18 cellular contexts compared by ENCODE assay signal in genomic region chr17:48522990-48523389, GRCh38.
DNase-seq lines count a peak whose midpoint lies in the region; ATAC-seq and TF ChIP-seq lines count a peak whose summit lies in the region.
"Had no signal": no experiment of that assay in that cellular context is flagged by ENCODE, and none has a peak within 500 bp of the region (broad histone marks: within the 10 kb centered on the region; RNA-seq: fewer than 3 reads in every experiment).

No MANE protein-coding gene starts in this region.

- TF ChIP-seq CTCF in DOHH2 (IDR thresholded peaks at IDR 0.05; ENCODE audit: low read depth, low read length, poor library complexity, severe bottlenecking) (peak; percentile 16), choroid plexus epithelial cell (conservative IDR thresholded peaks at IDR 0.05; ENCODE audit: low read depth, low read length) (peak; percentile 2), nephron (IDR thresholded peaks at IDR 0.05; ENCODE audit: unreplicated experiment in 3 of 3) (peak in 1 of 3 experiments; percentile 14)

- no peaks in the 10 kb centered on the region for H3K36me3 Mint-ChIP-seq in nephron (ENCODE audit: low read depth)
- H3K36me3 Mint-ChIP-seq: brain had no signal

- peaks cover 44% of the 10 kb centered on the region for H3K27me3 Mint-ChIP-seq in nephron (ENCODE audit: low read depth)
- H3K27me3 Mint-ChIP-seq in stimulated activated naive CD8-positive, alpha-beta T cell treated with anti-CD3 and anti-CD28 coated beads, Interleukin-15, amount 100 ng/mL, for 72 hours: peaks cover 88% of the 10 kb centered on the region

- no peak for ATAC-seq in GM19452 (IDR thresholded peaks at IDR 0.05; ENCODE audit: unreplicated experiment)
- ATAC-seq in stimulated activated naive CD8-positive, alpha-beta T cell treated with anti-CD3 and anti-CD28 coated beads, Interleukin-15, amount 100 ng/mL, for 72 hours: no peak
- ATAC-seq: activated T-helper 17 cell treated with anti-CD3 and anti-CD28 coated beads, Interleukin-2, amount 50 U/mL, for 72 hours; GM12878 had no signal

- H3K4me3 ChIP-seq in DOHH2 (ENCODE audit: low read length): no peak overlapping the region
- no peak overlapping the region for H3K4me3 ChIP-seq in choroid plexus epithelial cell (ENCODE audit: low read depth, low read length)
- H3K4me3 ChIP-seq: GM12878 had no signal

- no peaks in the 10 kb centered on the region for H3K9me3 ChIP-seq in DOHH2 (ENCODE audit: control insufficient read depth, insufficient read depth, low read length)

- H3K4me3 Mint-ChIP-seq in nephron: no peak overlapping the region
- no peak overlapping the region for H3K4me3 Mint-ChIP-seq in stimulated activated naive CD8-positive, alpha-beta T cell treated with anti-CD3 and anti-CD28 coated beads, Interleukin-15, amount 100 ng/mL, for 72 hours
- H3K4me3 Mint-ChIP-seq: activated CD4-positive, alpha-beta memory T cell treated with anti-CD3 and anti-CD28 coated beads, Interleukin-2, amount 10 ng/mL, durations not matched to agents 7 days and 5 days; activated T-helper 17 cell treated with anti-CD3 and anti-CD28 coated beads, Interleukin-2, amount 50 U/mL, for 72 hours; brain; CD14-positive monocyte had no signal

- peaks cover 32% of the 10 kb centered on the region for H3K27me3 ChIP-seq in DOHH2 (ENCODE audit: control insufficient read depth, low read length)

- no peaks in the 10 kb centered on the region for H3K36me3 ChIP-seq in DOHH2 (ENCODE audit: control insufficient read depth, low read length)

- peak overlapping the region; percentile 89 to 97 (median 90) for H3K27ac Mint-ChIP-seq in nephron
- H3K27ac Mint-ChIP-seq in stimulated activated naive CD8-positive, alpha-beta T cell treated with anti-CD3 and anti-CD28 coated beads, Interleukin-15, amount 100 ng/mL, for 72 hours: no peak overlapping the region
- H3K27ac Mint-ChIP-seq: activated CD4-positive, alpha-beta memory T cell treated with anti-CD3 and anti-CD28 coated beads, Interleukin-2, amount 10 ng/mL, durations not matched to agents 7 days and 5 days; activated T-helper 17 cell treated with anti-CD3 and anti-CD28 coated beads, Interleukin-2, amount 50 U/mL, for 72 hours; CD14-positive monocyte had no signal

- no peaks in the 10 kb centered on the region for H3K9me2 ChIP-seq in DOHH2 (replicated peaks; ENCODE audit: control insufficient read depth, low read length)

- no peaks in the 10 kb centered on the region for H3K4me1 ChIP-seq in DOHH2 (ENCODE audit: control insufficient read depth, low read length)

- H3F3A ChIP-seq in DOHH2 (ENCODE audit: control insufficient read depth, insufficient read depth): no peaks in the 10 kb centered on the region

- no peak overlapping the region for H3K27ac ChIP-seq in DOHH2 (ENCODE audit: low read depth, low read length)

- no peaks in the 10 kb centered on the region; the same call in 1 of the 2 replicates for H4K20me1 ChIP-seq in DOHH2 (ENCODE audit: control insufficient read depth, insufficient read depth, low read depth, low read length)

- peak; percentile 39 for DNase-seq in NCI-H2029 treated with DMSO at 0.1 percent for 48 hours (lab: John Stamatoyannopoulos, UW)
- DNase-seq in choroid plexus epithelial cell (ENCODE audit: low read depth): no peak
- no peak for DNase-seq in stimulated activated naive CD8-positive, alpha-beta T cell treated with anti-CD3 and anti-CD28 coated beads, Interleukin-15, amount 100 ng/mL, for 72 hours
- DNase-seq in SIG-M5 (lab: John Stamatoyannopoulos, UW): no peak
- DNase-seq in GOT3 (lab: John Stamatoyannopoulos, UW): no peak
- DNase-seq: activated CD4-positive, alpha-beta memory T cell treated with anti-CD3 and anti-CD28 coated beads, Interleukin-2, amount 10 ng/mL, durations not matched to agents 7 days and 5 days; effector CD8-positive, alpha-beta T cell; NCI-H1048; posterior cingulate gyrus; stimulated activated CD4-positive, alpha-beta T cell treated with anti-CD3 and anti-CD28 coated beads, Interleukin-15, amount 100 ng/mL, for 24 hours; substantia nigra had no signal

- H3K9me3 Mint-ChIP-seq in nephron: no peaks in the 10 kb centered on the region
- H3K9me3 Mint-ChIP-seq in stimulated activated naive CD8-positive, alpha-beta T cell treated with anti-CD3 and anti-CD28 coated beads, Interleukin-15, amount 100 ng/mL, for 72 hours: no peaks in the 10 kb centered on the region
- H3K9me3 Mint-ChIP-seq: activated CD4-positive, alpha-beta memory T cell treated with anti-CD3 and anti-CD28 coated beads, Interleukin-2, amount 10 ng/mL, durations not matched to agents 7 days and 5 days; activated T-helper 17 cell treated with anti-CD3 and anti-CD28 coated beads, Interleukin-2, amount 50 U/mL, for 72 hours had no signal

- H3K4me1 Mint-ChIP-seq in nephron: peaks cover 61% of the 10 kb centered on the region
- H3K4me1 Mint-ChIP-seq in stimulated activated naive CD8-positive, alpha-beta T cell treated with anti-CD3 and anti-CD28 coated beads, Interleukin-15, amount 100 ng/mL, for 72 hours: peaks cover 14% of the 10 kb centered on the region
- H3K4me1 Mint-ChIP-seq: activated T-helper 17 cell treated with anti-CD3 and anti-CD28 coated beads, Interleukin-2, amount 50 U/mL, for 72 hours; CD14-positive monocyte had no signal

- no peak overlapping the region for H3K4me2 ChIP-seq in DOHH2 (ENCODE audit: low read length)

- no peaks in the 10 kb centered on the region for H3K79me2 ChIP-seq in DOHH2 (ENCODE audit: control insufficient read depth, low read length)

Comparison
In these comparisons a context has a peak if more than half of its experiments do, and no peak if none do; other contexts are left out.
1. H3K27ac Mint-ChIP-seq: peak in nephron (3 of 3); none in stimulated activated naive CD8-positive, alpha-beta T cell treated with anti-CD3 and anti-CD28 coated beads, Interleukin-15, amount 100 ng/mL, for 72 hours (0 of 2).